10 cellular contexts compared by ENCODE assay signal in genomic region chr18:7953085-7953958, GRCh38.
DNase-seq lines count a peak whose midpoint lies in the region; ATAC-seq, FAIRE-seq and TF ChIP-seq lines count a peak whose summit lies in the region.
"Had no signal": no experiment of that assay in that cellular context is flagged by ENCODE, and none has a peak within 500 bp of the region (broad histone marks: within the 10 kb centered on the region; RNA-seq: fewer than 3 reads in every experiment).

No MANE protein-coding gene starts in this region.

- peak overlapping the region in 1 of 2 donors; percentile 23 for H3K27ac ChIP-seq in kidney (ENCODE audit: low read depth in 2 of 2, low read length in 2 of 2)

- H3K4me1 Mint-ChIP-seq in activated CD8-positive, alpha-beta T cell treated with anti-CD3 and anti-CD28 coated beads for 36 hours (ENCODE audit: low read depth) = peaks cover 4% of the 10 kb centered on the region
- H3K4me1 Mint-ChIP-seq in activated CD8-positive, alpha-beta T cell treated with anti-CD3 and anti-CD28 coated beads, Interleukin-2, amount 10 ng/mL, durations not matched to agents 7 days and 5 days (ENCODE audit: low read depth) = no peaks in the 10 kb centered on the region
- H3K4me1 Mint-ChIP-seq: stimulated activated naive B cell treated with anti-CD40 and anti-IgM and Interleukin-4, amounts not matched to agents 10 μg/mL and 1 μg/mL and 100 μg/mL, for 72 hours had no signal

- TF ChIP-seq CTCF in activated CD8-positive, alpha-beta T cell treated with anti-CD3 and anti-CD28 coated beads for 36 hours (IDR thresholded peaks at IDR 0.05) = no peak
- no peak for TF ChIP-seq CTCF in kidney (IDR thresholded peaks at IDR 0.05; ENCODE audit: borderline replicate concordance, extremely low read depth, insufficient read depth)

- CTCF ChIA-PET in activated CD8-positive, alpha-beta T cell treated with anti-CD3 and anti-CD28 coated beads for 36 hours (lab: Charles Lee) = no interaction called here
- CTCF ChIA-PET in activated CD8-positive, alpha-beta T cell treated with anti-CD3 and anti-CD28 coated beads, Interleukin-2, amount 10 ng/mL, durations not matched to agents 7 days and 5 days (lab: Charles Lee) = no interaction called here

- H3K27ac Mint-ChIP-seq in activated CD8-positive, alpha-beta T cell treated with anti-CD3 and anti-CD28 coated beads for 36 hours = peak overlapping the region; percentile 38
- H3K27ac Mint-ChIP-seq in activated CD8-positive, alpha-beta T cell treated with anti-CD3 and anti-CD28 coated beads, Interleukin-2, amount 10 ng/mL, durations not matched to agents 7 days and 5 days = no peak overlapping the region
- H3K27ac Mint-ChIP-seq: stimulated activated naive B cell treated with anti-CD40 and anti-IgM and Interleukin-4, amounts not matched to agents 10 μg/mL and 1 μg/mL and 100 μg/mL, for 72 hours had no signal

- H3K4me1 ChIP-seq in kidney (ENCODE audit: control insufficient read depth in 1 of 2, insufficient read depth in 1 of 2, low read depth in 1 of 2, low read length in 2 of 2) = peaks cover 4 to 6% of the 10 kb centered on the region in 2 donors

- intact Hi-C loops in activated CD8-positive, alpha-beta T cell treated with anti-CD3 and anti-CD28 coated beads for 36 hours (cut with micrococcal nuclease) = no loop called here
- intact Hi-C loops in kidney (cut with DNase I) = no loop called here

- no peaks in the 10 kb centered on the region for H3K9me3 ChIP-seq in kidney (ENCODE audit: control insufficient read depth in 1 of 2, low read length in 2 of 2)

- peak; percentile 53 for FAIRE-seq in kidney (lab: Jason Lieb, UNC)

- no peak for DNase-seq in activated CD8-positive, alpha-beta T cell treated with anti-CD3 and anti-CD28 coated beads for 36 hours
- no peak for DNase-seq in activated CD8-positive, alpha-beta T cell treated with anti-CD3 and anti-CD28 coated beads, Interleukin-2, amount 10 ng/mL, durations not matched to agents 7 days and 5 days
- no peak for DNase-seq in kidney
- no peak for DNase-seq in activated effector memory CD4-positive, alpha-beta T cell treated with Interleukin-2 at 50 U/mL for 16 hours
- DNase-seq in NCI-H2196 treated with DMSO at 0.1 percent for 48 hours (lab: John Stamatoyannopoulos, UW; ENCODE audit: unreplicated experiment) = no peak
- DNase-seq: H7; stimulated activated naive B cell treated with anti-CD40 and anti-IgM and Interleukin-4, amounts not matched to agents 10 μg/mL and 1 μg/mL and 100 μg/mL, for 72 hours had no signal

- no peak overlapping the region for H3K4me3 Mint-ChIP-seq in activated CD8-positive, alpha-beta T cell treated with anti-CD3 and anti-CD28 coated beads for 36 hours
- no peak overlapping the region for H3K4me3 Mint-ChIP-seq in activated CD8-positive, alpha-beta T cell treated with anti-CD3 and anti-CD28 coated beads, Interleukin-2, amount 10 ng/mL, durations not matched to agents 7 days and 5 days
- H3K4me3 Mint-ChIP-seq: stimulated activated naive B cell treated with anti-CD40 and anti-IgM and Interleukin-4, amounts not matched to agents 10 μg/mL and 1 μg/mL and 100 μg/mL, for 72 hours had no signal

- POLR2A ChIA-PET in activated CD8-positive, alpha-beta T cell treated with anti-CD3 and anti-CD28 coated beads for 36 hours (lab: Charles Lee) = no interaction called here
- POLR2A ChIA-PET in activated CD8-positive, alpha-beta T cell treated with anti-CD3 and anti-CD28 coated beads, Interleukin-2, amount 10 ng/mL, durations not matched to agents 7 days and 5 days (lab: Charles Lee) = no interaction called here

- peaks cover 2% of the 10 kb centered on the region for H3K9me3 Mint-ChIP-seq in activated CD8-positive, alpha-beta T cell treated with anti-CD3 and anti-CD28 coated beads for 36 hours
- no peaks in the 10 kb centered on the region for H3K9me3 Mint-ChIP-seq in activated CD8-positive, alpha-beta T cell treated with anti-CD3 and anti-CD28 coated beads, Interleukin-2, amount 10 ng/mL, durations not matched to agents 7 days and 5 days (ENCODE audit: insufficient read depth)

- peak; percentile 49 for ATAC-seq in activated CD8-positive, alpha-beta T cell treated with anti-CD3 and anti-CD28 coated beads for 36 hours
- ATAC-seq in activated CD8-positive, alpha-beta T cell treated with anti-CD3 and anti-CD28 coated beads, Interleukin-2, amount 10 ng/mL, durations not matched to agents 7 days and 5 days = no peak
- ATAC-seq in GM21526 (IDR thresholded peaks at IDR 0.05; ENCODE audit: low FRiP score, unreplicated experiment) (peak; percentile 82), HG03378 (IDR thresholded peaks at IDR 0.05; ENCODE audit: unreplicated experiment) (peak; percentile 91), HG03139 (IDR thresholded peaks at IDR 0.05; ENCODE audit: unreplicated experiment) (no peak)
- ATAC-seq: stimulated activated naive B cell treated with anti-CD40 and anti-IgM and Interleukin-4, amounts not matched to agents 10 μg/mL and 1 μg/mL and 100 μg/mL, for 72 hours had no signal

- H3K9ac ChIP-seq in kidney (ENCODE audit: low read length in 2 of 2) = no peak overlapping the region

- H3K4me3 ChIP-seq in kidney (ENCODE audit: low read length in 2 of 2) = peak overlapping the region in 1 of 2 donors; percentile 15

- no peaks in the 10 kb centered on the region for H3K27me3 Mint-ChIP-seq in activated CD8-positive, alpha-beta T cell treated with anti-CD3 and anti-CD28 coated beads for 36 hours
- no peaks in the 10 kb centered on the region for H3K27me3 Mint-ChIP-seq in activated CD8-positive, alpha-beta T cell treated with anti-CD3 and anti-CD28 coated beads, Interleukin-2, amount 10 ng/mL, durations not matched to agents 7 days and 5 days (ENCODE audit: low read depth)
- H3K27me3 Mint-ChIP-seq: stimulated activated naive B cell treated with anti-CD40 and anti-IgM and Interleukin-4, amounts not matched to agents 10 μg/mL and 1 μg/mL and 100 μg/mL, for 72 hours had no signal

- H3K36me3 ChIP-seq in kidney (ENCODE audit: control insufficient read depth in 1 of 2, insufficient read depth in 2 of 2, low read length in 2 of 2) = peaks cover 0 to 5% of the 10 kb centered on the region in 2 donors

- H3K36me3 Mint-ChIP-seq in activated CD8-positive, alpha-beta T cell treated with anti-CD3 and anti-CD28 coated beads for 36 hours (ENCODE audit: low read depth) = no peaks in the 10 kb centered on the region
- H3K36me3 Mint-ChIP-seq in activated CD8-positive, alpha-beta T cell treated with anti-CD3 and anti-CD28 coated beads, Interleukin-2, amount 10 ng/mL, durations not matched to agents 7 days and 5 days (ENCODE audit: low read depth) = no peaks in the 10 kb centered on the region
- H3K36me3 Mint-ChIP-seq: stimulated activated naive B cell treated with anti-CD40 and anti-IgM and Interleukin-4, amounts not matched to agents 10 μg/mL and 1 μg/mL and 100 μg/mL, for 72 hours had no signal

Comparison
In these comparisons a context has a peak if more than half of its experiments do, and no peak if none do; other contexts are left out.
1. ATAC-seq: peak in activated CD8-positive, alpha-beta T cell treated with anti-CD3 and anti-CD28 coated beads for 36 hours (single experiment), GM21526 (single experiment) and HG03378 (single experiment); none in activated CD8-positive, alpha-beta T cell treated with anti-CD3 and anti-CD28 coated beads, Interleukin-2, amount 10 ng/mL, durations not matched to agents 7 days and 5 days (single experiment) and HG03139 (single experiment).